1 cellular context compared by ENCODE assay signal in genomic region chr6:30515967-30516753, GRCh38.
TF ChIP-seq lines count a peak whose summit lies in the region.

No MANE protein-coding gene starts in this region.

TF ChIP-seq in HepG2, 621 proteins besides CTCF, POLR2A, EP300 and RAD21 (continued from another document and continues in another):
- peak; percentile 60; the same call in 1 of the 2 replicates for TF ChIP-seq ZC3H13 (CRISPR knock-in tag; IDR thresholded peaks at IDR 0.05)
- TF ChIP-seq NFKBIZ (CRISPR knock-in tag; IDR thresholded peaks at IDR 0.05) = 0 out of 2 replicates have a peak, but pooled peaks have one; percentile 51
- TF ChIP-seq, protein P1, sequence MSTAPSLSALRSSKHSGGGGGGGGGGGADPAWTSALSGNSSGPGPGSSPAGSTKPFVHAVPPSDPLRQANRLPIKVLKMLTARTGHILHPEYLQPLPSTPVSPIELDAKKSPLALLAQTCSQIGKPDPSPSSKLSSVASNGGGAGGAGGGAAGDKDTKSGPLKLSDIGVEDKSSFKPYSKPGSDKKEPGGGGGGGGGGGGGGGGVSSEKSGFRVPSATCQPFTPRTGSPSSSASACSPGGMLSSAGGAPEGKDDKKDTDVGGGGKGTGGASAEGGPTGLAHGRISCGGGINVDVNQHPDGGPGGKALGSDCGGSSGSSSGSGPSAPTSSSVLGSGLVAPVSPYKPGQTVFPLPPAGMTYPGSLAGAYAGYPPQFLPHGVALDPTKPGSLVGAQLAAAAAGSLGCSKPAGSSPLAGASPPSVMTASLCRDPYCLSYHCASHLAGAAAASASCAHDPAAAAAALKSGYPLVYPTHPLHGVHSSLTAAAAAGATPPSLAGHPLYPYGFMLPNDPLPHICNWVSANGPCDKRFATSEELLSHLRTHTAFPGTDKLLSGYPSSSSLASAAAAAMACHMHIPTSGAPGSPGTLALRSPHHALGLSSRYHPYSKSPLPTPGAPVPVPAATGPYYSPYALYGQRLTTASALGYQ (CRISPR knock-in tag; IDR thresholded peaks at IDR 0.05) = peak; percentile 25; the same call in 1 of the 2 replicates
- TF ChIP-seq ZBTB10 (CRISPR knock-in tag; IDR thresholded peaks at IDR 0.05; ENCODE audit: borderline replicate concordance) = peak; percentile 87
- TF ChIP-seq ZNF317 (CRISPR knock-in tag; IDR thresholded peaks at IDR 0.05) = peak; percentile 92
- TF ChIP-seq RERE (CRISPR knock-in tag; IDR thresholded peaks at IDR 0.05; ENCODE audit: low read depth) = 0 out of 2 replicates have a peak, but pooled peaks have one; percentile 12
- no peak for TF ChIP-seq KDM1A (CRISPR knock-in tag; IDR thresholded peaks at IDR 0.05)
- 0 out of 2 replicates have a peak, but pooled peaks have one; percentile 58 for TF ChIP-seq ZNF280B (CRISPR knock-in tag; IDR thresholded peaks at IDR 0.05; ENCODE audit: borderline replicate concordance)
- TF ChIP-seq, protein P2, sequence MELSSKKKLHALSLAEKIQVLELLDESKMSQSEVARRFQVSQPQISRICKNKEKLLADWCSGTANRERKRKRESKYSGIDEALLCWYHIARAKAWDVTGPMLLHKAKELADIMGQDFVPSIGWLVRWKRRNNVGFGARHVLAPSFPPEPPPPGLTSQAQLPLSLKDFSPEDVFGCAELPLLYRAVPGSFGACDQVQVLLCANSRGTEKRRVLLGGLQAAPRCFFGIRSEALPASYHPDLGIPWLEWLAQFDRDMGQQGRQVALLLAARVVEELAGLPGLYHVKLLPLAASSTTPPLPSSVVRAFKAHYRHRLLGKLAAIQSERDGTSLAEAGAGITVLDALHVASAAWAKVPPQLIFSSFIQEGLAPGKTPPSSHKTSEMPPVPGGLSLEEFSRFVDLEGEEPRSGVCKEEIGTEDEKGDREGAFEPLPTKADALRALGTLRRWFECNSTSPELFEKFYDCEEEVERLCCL (CRISPR knock-in tag; IDR thresholded peaks at IDR 0.05; ENCODE audit: borderline replicate concordance) = no peak
- TF ChIP-seq BHLHE40 (IDR thresholded peaks at IDR 0.05; ENCODE audit: low read length) = no peak
- TF ChIP-seq MEF2D (CRISPR knock-in tag; IDR thresholded peaks at IDR 0.05) = peak; percentile 52; the same call in 1 of the 2 replicates
- TF ChIP-seq PPARG (CRISPR knock-in tag; conservative IDR thresholded peaks at IDR 0.05) = peak; percentile 43; the same call in 1 of the 2 replicates
- no peak for TF ChIP-seq TGIF2 (CRISPR knock-in tag; IDR thresholded peaks at IDR 0.05)
- 0 out of 2 replicates have a peak, but pooled peaks have one; percentile 7 for TF ChIP-seq ZNF143 (CRISPR knock-in tag; IDR thresholded peaks at IDR 0.05)
- no peak for TF ChIP-seq ZNF446 (CRISPR knock-in tag; IDR thresholded peaks at IDR 0.05)
- peak; percentile 67 for TF ChIP-seq HNF4A (CRISPR knock-in tag; IDR thresholded peaks at IDR 0.05)
- peak; percentile 57; the same call in 1 of the 2 replicates for TF ChIP-seq ZNF746 (CRISPR knock-in tag; IDR thresholded peaks at IDR 0.05)
- TF ChIP-seq, protein P3, sequence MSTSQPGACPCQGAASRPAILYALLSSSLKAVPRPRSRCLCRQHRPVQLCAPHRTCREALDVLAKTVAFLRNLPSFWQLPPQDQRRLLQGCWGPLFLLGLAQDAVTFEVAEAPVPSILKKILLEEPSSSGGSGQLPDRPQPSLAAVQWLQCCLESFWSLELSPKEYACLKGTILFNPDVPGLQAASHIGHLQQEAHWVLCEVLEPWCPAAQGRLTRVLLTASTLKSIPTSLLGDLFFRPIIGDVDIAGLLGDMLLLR (CRISPR knock-in tag; IDR thresholded peaks at IDR 0.05) = no peak
- no peak for TF ChIP-seq SMYD3 (CRISPR knock-in tag; IDR thresholded peaks at IDR 0.05)
- TF ChIP-seq ZNF891 (CRISPR knock-in tag; IDR thresholded peaks at IDR 0.05) = no peak; the same call in 1 of the 2 replicates
- no peak for TF ChIP-seq MXD3 (CRISPR knock-in tag; IDR thresholded peaks at IDR 0.05)
- no peak for TF ChIP-seq ZNF263 (CRISPR knock-in tag; IDR thresholded peaks at IDR 0.05)
- 0 out of 2 replicates have a peak, but pooled peaks have one; percentile 57 for TF ChIP-seq ZNF619 (CRISPR knock-in tag; IDR thresholded peaks at IDR 0.05)
- peak; percentile 87 for TF ChIP-seq FOXJ3 (CRISPR knock-in tag; IDR thresholded peaks at IDR 0.05; ENCODE audit: borderline replicate concordance)
- peak; percentile 78; the same call in 1 of the 2 replicates for TF ChIP-seq SIX1 (CRISPR knock-in tag; IDR thresholded peaks at IDR 0.05; ENCODE audit: borderline replicate concordance)
- no peak for TF ChIP-seq CBX1 (IDR thresholded peaks at IDR 0.05; ENCODE audit: low read depth)
- TF ChIP-seq ZNF775 (CRISPR knock-in tag; IDR thresholded peaks at IDR 0.05; ENCODE audit: borderline replicate concordance) = 0 out of 2 replicates have a peak, but pooled peaks have one; percentile 29
- TF ChIP-seq SMAD3 (CRISPR knock-in tag; IDR thresholded peaks at IDR 0.05) = peak; percentile 88; the same call in 1 of the 2 replicates
- 0 out of 2 replicates have a peak, but pooled peaks have one; percentile 17 for TF ChIP-seq CHCHD3 (CRISPR knock-in tag; IDR thresholded peaks at IDR 0.05)
- TF ChIP-seq POGK (CRISPR knock-in tag; conservative IDR thresholded peaks at IDR 0.05) = peak; percentile 39; the same call in 1 of the 2 replicates
- peak; percentile 24; the same call in 1 of the 2 replicates for TF ChIP-seq BRCA1 (CRISPR knock-in tag; IDR thresholded peaks at IDR 0.05)
- no peak for TF ChIP-seq SCMH1 (CRISPR knock-in tag; IDR thresholded peaks at IDR 0.05; ENCODE audit: borderline replicate concordance)
- peak; percentile 24; the same call in 1 of the 2 replicates for TF ChIP-seq BRD4 (CRISPR knock-in tag; IDR thresholded peaks at IDR 0.05)
- TF ChIP-seq, protein P4, sequence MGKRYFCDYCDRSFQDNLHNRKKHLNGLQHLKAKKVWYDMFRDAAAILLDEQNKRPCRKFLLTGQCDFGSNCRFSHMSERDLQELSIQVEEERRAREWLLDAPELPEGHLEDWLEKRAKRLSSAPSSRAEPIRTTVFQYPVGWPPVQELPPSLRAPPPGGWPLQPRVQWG (CRISPR knock-in tag; IDR thresholded peaks at IDR 0.05; ENCODE audit: borderline replicate concordance, low read depth) = no peak
- peak; percentile 22; the same call in 1 of the 2 replicates for TF ChIP-seq ZNF362 (CRISPR knock-in tag; IDR thresholded peaks at IDR 0.05; ENCODE audit: borderline replicate concordance)
- TF ChIP-seq HNRNPH1 (optimal IDR thresholded peaks at IDR 0.05; ENCODE audit: low read depth, low read length) = peak; percentile 70
- no peak; the same call in 1 of the 2 replicates for TF ChIP-seq ZNF782 (CRISPR knock-in tag; IDR thresholded peaks at IDR 0.05; ENCODE audit: borderline replicate concordance)
- TF ChIP-seq ATF3 (CRISPR knock-in tag; IDR thresholded peaks at IDR 0.05) = no peak
- TF ChIP-seq PAWR (CRISPR knock-in tag; IDR thresholded peaks at IDR 0.05; ENCODE audit: borderline replicate concordance) = no peak
- TF ChIP-seq TRAFD1 (CRISPR knock-in tag; IDR thresholded peaks at IDR 0.05; ENCODE audit: borderline replicate concordance) = no peak
